ENCODE assay signal across 8 cellular contexts in genomic region chr7:50304158-50304910, GRCh38. TPM values are rescaled to one million over a fixed set of nuclear protein-coding genes. Genes with fewer than 3 reads are reported as not detected.
A peak's percentile ranks its signal among the peaks of the same experiment; 100 is the strongest.
DNase-seq lines count a peak whose midpoint lies in the region; ATAC-seq and TF ChIP-seq lines count a peak whose summit lies in the region.

TSS of gene IKZF1 (plus strand) at chr7:50304716. CDS start at chr7:50319062, 14,346 bp downstream.

- peaks cover 41% of the 10 kb centered on the region for H3K27me3 ChIP-seq in brain microvascular endothelial cell (replicated peaks)

- H3K27me3 Mint-ChIP-seq in T-helper 17 cell = no peaks in the 10 kb centered on the region

- no peak for TF ChIP-seq CTCF in brain microvascular endothelial cell (IDR thresholded peaks at IDR 0.05; ENCODE audit: low read depth, low read length, missing control alignments)

- peaks cover 46% of the 10 kb centered on the region for H3K4me1 Mint-ChIP-seq in T-helper 17 cell

- DNase-seq in NCI-H748 (lab: John Stamatoyannopoulos, UW; ENCODE audit: unreplicated experiment) (peak; percentile 29), NCI-H748 treated with DMSO at 0.1 percent for 48 hours (lab: John Stamatoyannopoulos, UW) (no peak), T-helper 17 cell (peak in 2 of 3 donors; percentile 40 to 48), brain microvascular endothelial cell (no peak), left lobe of liver (ENCODE audit: low spot score) (peak; percentile 63), NCI-H128 (lab: John Stamatoyannopoulos, UW; ENCODE audit: unreplicated experiment) (no peak)
- peak in 2 of 3 experiments; percentile 46 to 65 for DNase-seq in stimulated activated CD4-positive, alpha-beta T cell treated with anti-CD3 and anti-CD28 coated beads, TNF-alpha, amount 100 ng/mL, for 4 hours (ENCODE audit: low read depth in 3 of 3)

- in situ Hi-C loops in brain microvascular endothelial cell (cut with HindIII; ENCODE audit: low pct_ligation_motif_present, low sequenced_read_pairs) = no loop called here

- no peaks in the 10 kb centered on the region for H3K36me3 ChIP-seq in brain microvascular endothelial cell (replicated peaks)

- H3K4me3 ChIP-seq in brain microvascular endothelial cell (ENCODE audit: low read depth, low read length) = peak within 1 kb of the TSS; percentile 32

- no peak within 1 kb of the TSS for H3K27ac ChIP-seq in brain microvascular endothelial cell

- no peaks in the 10 kb centered on the region for H3K9me3 ChIP-seq in T-helper 17 cell (ENCODE audit: control insufficient read depth, low read length, poor library complexity, severe bottlenecking)

- peak within 1 kb of the TSS; percentile 99 for H3K4me3 Mint-ChIP-seq in T-helper 17 cell

- H3K27ac Mint-ChIP-seq in T-helper 17 cell = peak within 1 kb of the TSS; percentile 95

- peak; percentile 31 for ATAC-seq in HG03175 (IDR thresholded peaks at IDR 0.05; ENCODE audit: unreplicated experiment)
- ATAC-seq in T-helper 17 cell = peak; percentile 39
- ATAC-seq in left lobe of liver = peak; percentile 59

- H3K36me3 Mint-ChIP-seq in T-helper 17 cell (ENCODE audit: low read depth) = peaks cover 13% of the 10 kb centered on the region

RNA-seq across cellular contexts. Expression of gene IKZF1, which starts in this region (rescaled TPM):
- total RNA-seq in T-helper 17 cell (100 to 1,000 TPM; 301 to 323 TPM), left lobe of liver (2.8 TPM)

Comparison
In these comparisons a context has a peak if more than half of its experiments do, and no peak if none do; other contexts are left out.
1. RNA of gene IKZF1 (total RNA-seq): 301 to 323 TPM in T-helper 17 cell; 2.8 TPM in left lobe of liver (single experiment); every median in the first group is over 10 times any median in the second.
2. DNase-seq: peak in NCI-H748 (single experiment), T-helper 17 cell (2 of 3), left lobe of liver (single experiment) and stimulated activated CD4-positive, alpha-beta T cell treated with anti-CD3 and anti-CD28 coated beads, TNF-alpha, amount 100 ng/mL, for 4 hours (2 of 3); none in NCI-H748 treated with DMSO at 0.1 percent for 48 hours (single experiment), brain microvascular endothelial cell (single experiment) and NCI-H128 (single experiment).
3. Peak in every context shown above with its lines, with median percentiles within 50 percentile points of each other: ATAC-seq.